ENCODE assay signal across 14 cellular contexts in the genomic region with DNA sequence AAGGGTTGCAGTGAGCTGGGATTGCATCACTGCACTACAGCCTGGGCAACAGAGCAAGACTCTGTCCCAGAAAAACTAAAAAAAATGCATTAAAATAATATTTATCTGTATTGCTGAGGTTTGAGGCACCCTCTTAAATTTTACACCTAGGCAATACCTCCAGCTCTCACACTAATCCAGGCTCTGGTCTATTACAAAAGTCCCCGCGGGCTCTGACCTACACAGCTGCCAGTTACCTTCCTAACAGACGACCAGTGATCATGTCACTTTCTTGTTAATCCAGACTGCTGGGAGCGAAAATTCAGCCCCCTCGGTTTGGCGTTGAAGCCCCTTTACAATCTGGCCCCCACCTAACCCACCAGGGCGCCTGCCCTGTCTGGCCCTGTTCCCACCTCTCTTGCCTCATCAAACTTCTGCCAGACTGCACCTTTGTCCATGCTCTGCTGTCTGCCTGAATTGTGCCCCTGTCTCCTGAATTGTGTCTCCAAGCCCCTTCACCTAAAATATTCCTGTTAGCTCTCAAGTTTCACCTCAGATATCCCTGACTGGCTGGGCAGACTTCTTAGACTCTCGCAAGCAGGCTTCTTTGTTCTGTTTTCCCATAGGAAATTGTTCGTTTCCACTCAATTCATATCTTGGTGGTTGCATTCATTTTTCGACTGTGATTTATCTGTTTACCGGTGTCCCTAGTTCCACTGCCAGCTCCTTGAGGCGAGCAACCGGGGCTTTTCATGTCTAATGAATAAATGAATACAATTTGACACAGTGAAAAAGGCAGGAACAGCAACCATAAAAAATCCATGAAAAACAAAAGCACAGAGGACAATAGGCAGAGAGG.
DNase-seq lines count a peak whose midpoint lies in the region; ATAC-seq and TF ChIP-seq lines count a peak whose summit lies in the region.
"Had no signal": no experiment of that assay in that cellular context is flagged by ENCODE, and none has a peak within 500 bp of the region (broad histone marks: within the 10 kb centered on the region; RNA-seq: fewer than 3 reads in every experiment).

No MANE protein-coding gene starts in this region.

- intact Hi-C loops in activated CD4-positive, alpha-beta memory T cell treated with anti-CD3 and anti-CD28 coated beads for 36 hours (cut with micrococcal nuclease) = no loop called here
- intact Hi-C loops in activated T-helper 1 cell treated with anti-CD3 and anti-CD28 coated beads, Interleukin-12 subunit alpha, Interleukin-12 subunit beta, Interleukin-2, Interleukin-4 antibody, amounts not matched to agents 30 ng/mL and 10 ng/mL and 1 ng/mL, durations not matched to agents 14 hours and 24 hours and 36 hours (cut with micrococcal nuclease) = no loop called here

- TF ChIP-seq POLR2A in tibial nerve (IDR thresholded peaks at IDR 0.05) = no peak

- peak overlapping the region in 1 of 4 donors; percentile 26 for H3K27ac ChIP-seq in tibial nerve
- H3K27ac ChIP-seq: epithelial cell of prostate had no signal

- POLR2A ChIA-PET in activated CD4-positive, alpha-beta memory T cell treated with anti-CD3 and anti-CD28 coated beads for 36 hours (lab: Charles Lee) = interaction anchor here (0.8 to 3.2 kb wide), 4 partner anchors 7 to 54 kb away, joined by 3 to 33 read pairs (median 12); no protein-coding TSS in a partner anchor
- POLR2A ChIA-PET in activated CD4-positive, alpha-beta memory T cell treated with anti-CD3 and anti-CD28 coated beads, Interleukin-2, amount 10 ng/mL, durations not matched to agents 7 days and 5 days (lab: Charles Lee) = interaction anchor here (2.4 to 5.9 kb wide), 4 partner anchors 8 to 77 kb away, joined by 25 to 122 read pairs (median 40); partner anchors contain the start of gene PSMD12

- TF ChIP-seq EP300 in tibial nerve (IDR thresholded peaks at IDR 0.05) = no peak

- no peaks in the 10 kb centered on the region for H3K27me3 ChIP-seq in tibial nerve
- H3K27me3 ChIP-seq: thyroid gland had no signal

- H3K9me3 Mint-ChIP-seq in activated CD4-positive, alpha-beta memory T cell treated with anti-CD3 and anti-CD28 coated beads for 36 hours = no peaks in the 10 kb centered on the region
- H3K9me3 Mint-ChIP-seq in activated CD4-positive, alpha-beta memory T cell treated with anti-CD3 and anti-CD28 coated beads, Interleukin-2, amount 10 ng/mL, durations not matched to agents 7 days and 5 days = no peaks in the 10 kb centered on the region
- H3K9me3 Mint-ChIP-seq in activated T-helper 1 cell treated with anti-CD3 and anti-CD28 coated beads, Interleukin-12 subunit alpha, Interleukin-12 subunit beta, Interleukin-2, Interleukin-4 antibody, amounts not matched to agents 30 ng/mL and 10 ng/mL and 1 ng/mL, durations not matched to agents 14 hours and 24 hours and 36 hours = no peaks in the 10 kb centered on the region
- no peaks in the 10 kb centered on the region for H3K9me3 Mint-ChIP-seq in stimulated activated naive CD8-positive, alpha-beta T cell treated with anti-CD3 and anti-CD28 coated beads, Interleukin-15, amount 100 ng/mL, for 72 hours

- H3K36me3 Mint-ChIP-seq in activated CD4-positive, alpha-beta memory T cell treated with anti-CD3 and anti-CD28 coated beads for 36 hours = no peaks in the 10 kb centered on the region
- H3K36me3 Mint-ChIP-seq in activated CD4-positive, alpha-beta memory T cell treated with anti-CD3 and anti-CD28 coated beads, Interleukin-2, amount 10 ng/mL, durations not matched to agents 7 days and 5 days (ENCODE audit: low read depth) = peaks cover 2% of the 10 kb centered on the region
- H3K36me3 Mint-ChIP-seq in activated T-helper 1 cell treated with anti-CD3 and anti-CD28 coated beads, Interleukin-12 subunit alpha, Interleukin-12 subunit beta, Interleukin-2, Interleukin-4 antibody, amounts not matched to agents 30 ng/mL and 10 ng/mL and 1 ng/mL, durations not matched to agents 14 hours and 24 hours and 36 hours (ENCODE audit: low read depth) = peaks cover 6% of the 10 kb centered on the region

- H3K4me3 Mint-ChIP-seq in activated CD4-positive, alpha-beta memory T cell treated with anti-CD3 and anti-CD28 coated beads for 36 hours = no peak overlapping the region
- no peak overlapping the region for H3K4me3 Mint-ChIP-seq in activated CD4-positive, alpha-beta memory T cell treated with anti-CD3 and anti-CD28 coated beads, Interleukin-2, amount 10 ng/mL, durations not matched to agents 7 days and 5 days
- H3K4me3 Mint-ChIP-seq in activated T-helper 1 cell treated with anti-CD3 and anti-CD28 coated beads, Interleukin-12 subunit alpha, Interleukin-12 subunit beta, Interleukin-2, Interleukin-4 antibody, amounts not matched to agents 30 ng/mL and 10 ng/mL and 1 ng/mL, durations not matched to agents 14 hours and 24 hours and 36 hours = peak overlapping the region; percentile 17
- H3K4me3 Mint-ChIP-seq in stimulated activated naive CD8-positive, alpha-beta T cell treated with anti-CD3 and anti-CD28 coated beads, Interleukin-15, amount 100 ng/mL, for 72 hours = peak overlapping the region; percentile 6 to 31

- H3K27me3 Mint-ChIP-seq in activated CD4-positive, alpha-beta memory T cell treated with anti-CD3 and anti-CD28 coated beads for 36 hours = no peaks in the 10 kb centered on the region
- H3K27me3 Mint-ChIP-seq in activated CD4-positive, alpha-beta memory T cell treated with anti-CD3 and anti-CD28 coated beads, Interleukin-2, amount 10 ng/mL, durations not matched to agents 7 days and 5 days = no peaks in the 10 kb centered on the region
- H3K27me3 Mint-ChIP-seq in activated T-helper 1 cell treated with anti-CD3 and anti-CD28 coated beads, Interleukin-12 subunit alpha, Interleukin-12 subunit beta, Interleukin-2, Interleukin-4 antibody, amounts not matched to agents 30 ng/mL and 10 ng/mL and 1 ng/mL, durations not matched to agents 14 hours and 24 hours and 36 hours (ENCODE audit: insufficient read depth) = peaks cover 1% of the 10 kb centered on the region
- no peaks in the 10 kb centered on the region for H3K27me3 Mint-ChIP-seq in stimulated activated naive CD8-positive, alpha-beta T cell treated with anti-CD3 and anti-CD28 coated beads, Interleukin-15, amount 100 ng/mL, for 72 hours

- H3K4me3 ChIP-seq in tibial nerve = no peak overlapping the region
- H3K4me3 ChIP-seq: thyroid gland had no signal

- H3K9me3 ChIP-seq in tibial nerve = no peaks in the 10 kb centered on the region
- H3K9me3 ChIP-seq: thyroid gland had no signal

- H3K4me1 ChIP-seq in tibial nerve = no peaks in the 10 kb centered on the region

- ATAC-seq in stimulated activated naive CD8-positive, alpha-beta T cell treated with anti-CD3 and anti-CD28 coated beads, Interleukin-15, amount 100 ng/mL, for 72 hours = no peak
- no peak for ATAC-seq in GM21423 (IDR thresholded peaks at IDR 0.05; ENCODE audit: unreplicated experiment)
- no peak for ATAC-seq in GM21447 (IDR thresholded peaks at IDR 0.05; ENCODE audit: unreplicated experiment)

- H3K4me1 Mint-ChIP-seq in activated CD4-positive, alpha-beta memory T cell treated with anti-CD3 and anti-CD28 coated beads for 36 hours (ENCODE audit: low read depth) = peaks cover 59% of the 10 kb centered on the region
- peaks cover 35% of the 10 kb centered on the region for H3K4me1 Mint-ChIP-seq in activated CD4-positive, alpha-beta memory T cell treated with anti-CD3 and anti-CD28 coated beads, Interleukin-2, amount 10 ng/mL, durations not matched to agents 7 days and 5 days
- H3K4me1 Mint-ChIP-seq in activated T-helper 1 cell treated with anti-CD3 and anti-CD28 coated beads, Interleukin-12 subunit alpha, Interleukin-12 subunit beta, Interleukin-2, Interleukin-4 antibody, amounts not matched to agents 30 ng/mL and 10 ng/mL and 1 ng/mL, durations not matched to agents 14 hours and 24 hours and 36 hours (ENCODE audit: low read depth) = peaks cover 51% of the 10 kb centered on the region
- H3K4me1 Mint-ChIP-seq in stimulated activated naive CD8-positive, alpha-beta T cell treated with anti-CD3 and anti-CD28 coated beads, Interleukin-15, amount 100 ng/mL, for 72 hours = peaks cover 91% of the 10 kb centered on the region

- H3K36me3 ChIP-seq in tibial nerve = no peaks in the 10 kb centered on the region
- H3K36me3 ChIP-seq: thyroid gland had no signal

- CTCF ChIA-PET in activated CD4-positive, alpha-beta memory T cell treated with anti-CD3 and anti-CD28 coated beads for 36 hours (lab: Charles Lee) = interaction anchor here (1.0 to 3.3 kb wide), 4 partner anchors 32 to 64 kb away, joined by 4 to 30 read pairs (median 20); no protein-coding TSS in a partner anchor
- CTCF ChIA-PET in activated CD4-positive, alpha-beta memory T cell treated with anti-CD3 and anti-CD28 coated beads, Interleukin-2, amount 10 ng/mL, durations not matched to agents 7 days and 5 days (lab: Charles Lee) = interaction anchor here (0.9 to 2.8 kb wide), 3 partner anchors 9 to 57 kb away, joined by 3 to 20 read pairs (median 18); no protein-coding TSS in a partner anchor

- DNase-seq in activated CD4-positive, alpha-beta memory T cell treated with anti-CD3 and anti-CD28 coated beads for 36 hours = no peak
- no peak for DNase-seq in activated CD4-positive, alpha-beta memory T cell treated with anti-CD3 and anti-CD28 coated beads, Interleukin-2, amount 10 ng/mL, durations not matched to agents 7 days and 5 days
- no peak for DNase-seq in activated T-helper 1 cell treated with anti-CD3 and anti-CD28 coated beads, Interleukin-12 subunit alpha, Interleukin-12 subunit beta, Interleukin-2, Interleukin-4 antibody, amounts not matched to agents 30 ng/mL and 10 ng/mL and 1 ng/mL, durations not matched to agents 14 hours and 24 hours and 36 hours (ENCODE audit: low spot score)
- DNase-seq in left kidney (ENCODE audit: low read depth, low spot score) = peak; percentile 62
- no peak for DNase-seq in stimulated activated naive CD8-positive, alpha-beta T cell treated with anti-CD3 and anti-CD28 coated beads, Interleukin-15, amount 100 ng/mL, for 72 hours
- no peak for DNase-seq in tibial nerve (ENCODE audit: low spot score in 2 of 2)
- DNase-seq: ACHN; activated effector memory CD4-positive, alpha-beta T cell treated with anti-CD3 and anti-CD28 coated beads, Interleukin-2, amount 50 U/mL, for 16 hours; KG1; NCI-H446 treated with DMSO at 0.1 percent for 48 hours; thyroid gland had no signal

- no peak for TF ChIP-seq CTCF in tibial nerve (IDR thresholded peaks at IDR 0.05)

- WGBS in tibial nerve, 2 donors = 58 to 60% methylated on average over 13 of the region's 13 CpGs

- peak overlapping the region; percentile 55 for H3K27ac Mint-ChIP-seq in activated CD4-positive, alpha-beta memory T cell treated with anti-CD3 and anti-CD28 coated beads for 36 hours
- no peak overlapping the region for H3K27ac Mint-ChIP-seq in activated CD4-positive, alpha-beta memory T cell treated with anti-CD3 and anti-CD28 coated beads, Interleukin-2, amount 10 ng/mL, durations not matched to agents 7 days and 5 days
- H3K27ac Mint-ChIP-seq in activated T-helper 1 cell treated with anti-CD3 and anti-CD28 coated beads, Interleukin-12 subunit alpha, Interleukin-12 subunit beta, Interleukin-2, Interleukin-4 antibody, amounts not matched to agents 30 ng/mL and 10 ng/mL and 1 ng/mL, durations not matched to agents 14 hours and 24 hours and 36 hours = peak overlapping the region; percentile 73
- H3K27ac Mint-ChIP-seq in stimulated activated naive CD8-positive, alpha-beta T cell treated with anti-CD3 and anti-CD28 coated beads, Interleukin-15, amount 100 ng/mL, for 72 hours = peak overlapping the region; percentile 56 to 90

Comparison
In these comparisons a context has a peak if more than half of its experiments do, and no peak if none do; other contexts are left out.
1. H3K4me3 Mint-ChIP-seq: peak in activated T-helper 1 cell treated with anti-CD3 and anti-CD28 coated beads, Interleukin-12 subunit alpha, Interleukin-12 subunit beta, Interleukin-2, Interleukin-4 antibody, amounts not matched to agents 30 ng/mL and 10 ng/mL and 1 ng/mL, durations not matched to agents 14 hours and 24 hours and 36 hours (single experiment) and stimulated activated naive CD8-positive, alpha-beta T cell treated with anti-CD3 and anti-CD28 coated beads, Interleukin-15, amount 100 ng/mL, for 72 hours (2 of 2); none in activated CD4-positive, alpha-beta memory T cell treated with anti-CD3 and anti-CD28 coated beads for 36 hours (single experiment) and activated CD4-positive, alpha-beta memory T cell treated with anti-CD3 and anti-CD28 coated beads, Interleukin-2, amount 10 ng/mL, durations not matched to agents 7 days and 5 days (single experiment).